17 cellular contexts compared by ENCODE assay signal in the genomic region with DNA sequence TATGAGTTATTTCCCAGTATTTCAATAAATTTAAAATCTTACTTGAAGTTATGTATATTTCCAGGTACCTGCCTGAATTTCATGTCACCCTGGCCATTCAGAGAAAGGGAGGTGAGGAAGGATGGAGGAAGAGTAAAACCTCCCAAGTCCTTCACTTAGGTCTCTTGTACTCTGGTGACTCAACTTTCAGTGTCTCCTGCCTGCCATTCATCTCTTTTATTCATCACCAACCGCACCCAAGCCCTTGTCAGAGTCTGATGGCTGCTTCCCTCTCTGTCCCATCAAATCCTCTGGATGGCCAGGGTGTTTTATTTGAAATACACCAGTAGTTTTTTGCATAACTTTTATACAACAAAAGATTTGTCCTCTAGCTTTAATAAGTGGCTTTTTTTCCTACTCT. TPM values are rescaled to one million over a fixed set of nuclear protein-coding genes. Genes with fewer than 3 reads are reported as not detected.
"Had no signal": no experiment of that assay in that cellular context is flagged by ENCODE, and none has a peak within 500 bp of the region (broad histone marks: within the 10 kb centered on the region; RNA-seq: fewer than 3 reads in every experiment).

No MANE protein-coding gene starts in this region.

- H3K9me3 Mint-ChIP-seq: activated T-cell treated with anti-CD3 and anti-CD28 coated beads, Interleukin-2, amount 50 U/mL, for 24 hours; naive thymus-derived CD4-positive, alpha-beta T cell had no signal

- H3K9me3 ChIP-seq: colonic mucosa, lower lobe of right lung, neutrophil had no signal

- H3K36me3 Mint-ChIP-seq: naive thymus-derived CD4-positive, alpha-beta T cell had no signal

- H3K4me3 ChIP-seq: colonic mucosa, lower lobe of right lung had no signal

- H3K27ac ChIP-seq: colonic mucosa, lower lobe of right lung, neutrophil had no signal

- H3K27me3 Mint-ChIP-seq: activated CD8-positive, alpha-beta memory T cell treated with anti-CD3 and anti-CD28 coated beads, Interleukin-2, amount 10 ng/mL, durations not matched to agents 7 days and 5 days; activated T-cell treated with anti-CD3 and anti-CD28 coated beads, Interleukin-2, amount 50 U/mL, for 24 hours; progenitor cell of endocrine pancreas had no signal

- H3K27ac Mint-ChIP-seq: activated CD8-positive, alpha-beta memory T cell treated with anti-CD3 and anti-CD28 coated beads, Interleukin-2, amount 10 ng/mL, durations not matched to agents 7 days and 5 days; activated T-cell treated with anti-CD3 and anti-CD28 coated beads, Interleukin-2, amount 50 U/mL, for 24 hours; naive thymus-derived CD4-positive, alpha-beta T cell; progenitor cell of endocrine pancreas had no signal

- ATAC-seq: activated CD8-positive, alpha-beta memory T cell treated with anti-CD3 and anti-CD28 coated beads, Interleukin-2, amount 10 ng/mL, durations not matched to agents 7 days and 5 days; lower lobe of right lung; naive thymus-derived CD4-positive, alpha-beta T cell; right cardiac atrium had no signal

- H3K4me3 Mint-ChIP-seq: activated CD8-positive, alpha-beta memory T cell treated with anti-CD3 and anti-CD28 coated beads, Interleukin-2, amount 10 ng/mL, durations not matched to agents 7 days and 5 days; activated T-cell treated with anti-CD3 and anti-CD28 coated beads, Interleukin-2, amount 50 U/mL, for 24 hours; naive thymus-derived CD4-positive, alpha-beta T cell had no signal

- H3K27me3 ChIP-seq: colonic mucosa, neutrophil had no signal

- H3K36me3 ChIP-seq: colonic mucosa, lower lobe of right lung, neutrophil had no signal

- DNase-seq: activated CD4-positive, alpha-beta T cell treated with anti-CD3 and anti-CD28 coated beads for 1 hour; activated CD4-positive, alpha-beta T cell treated with anti-CD3 and anti-CD28 coated beads, Interleukin-2, amount 50 U/mL, for 48 hours; activated CD8-positive, alpha-beta memory T cell treated with anti-CD3 and anti-CD28 coated beads, Interleukin-2, amount 10 ng/mL, durations not matched to agents 7 days and 5 days; activated T-cell treated with anti-CD3 and anti-CD28 coated beads, Interleukin-2, amount 50 U/mL, for 24 hours; caudate nucleus; colonic mucosa; hypothalamus; lower lobe of right lung; naive thymus-derived CD4-positive, alpha-beta T cell; right cardiac atrium; stimulated activated CD4-positive, alpha-beta T cell treated with anti-CD3 and anti-CD28 coated beads, Interleukin-2, amount 100 ng/mL, for 24 hours; stimulated activated naive CD4-positive, alpha-beta T cell treated with Interleukin-2 at 50 U/mL for 16 hours had no signal

- H3K4me1 ChIP-seq: colonic mucosa, lower lobe of right lung had no signal

RNA-seq across cellular contexts. Expression of a gene that starts 17.8 kb away (rescaled TPM):
- total RNA-seq: colonic mucosa; endothelial cell of umbilical vein; glomerular endothelial cell; lower lobe of right lung; naive thymus-derived CD4-positive, alpha-beta T cell; right cardiac atrium; temporal lobe had no signal
- polyA plus RNA-seq: endothelial cell of umbilical vein; naive thymus-derived CD4-positive, alpha-beta T cell; right cardiac atrium had no signal
